In the genomic region with DNA sequence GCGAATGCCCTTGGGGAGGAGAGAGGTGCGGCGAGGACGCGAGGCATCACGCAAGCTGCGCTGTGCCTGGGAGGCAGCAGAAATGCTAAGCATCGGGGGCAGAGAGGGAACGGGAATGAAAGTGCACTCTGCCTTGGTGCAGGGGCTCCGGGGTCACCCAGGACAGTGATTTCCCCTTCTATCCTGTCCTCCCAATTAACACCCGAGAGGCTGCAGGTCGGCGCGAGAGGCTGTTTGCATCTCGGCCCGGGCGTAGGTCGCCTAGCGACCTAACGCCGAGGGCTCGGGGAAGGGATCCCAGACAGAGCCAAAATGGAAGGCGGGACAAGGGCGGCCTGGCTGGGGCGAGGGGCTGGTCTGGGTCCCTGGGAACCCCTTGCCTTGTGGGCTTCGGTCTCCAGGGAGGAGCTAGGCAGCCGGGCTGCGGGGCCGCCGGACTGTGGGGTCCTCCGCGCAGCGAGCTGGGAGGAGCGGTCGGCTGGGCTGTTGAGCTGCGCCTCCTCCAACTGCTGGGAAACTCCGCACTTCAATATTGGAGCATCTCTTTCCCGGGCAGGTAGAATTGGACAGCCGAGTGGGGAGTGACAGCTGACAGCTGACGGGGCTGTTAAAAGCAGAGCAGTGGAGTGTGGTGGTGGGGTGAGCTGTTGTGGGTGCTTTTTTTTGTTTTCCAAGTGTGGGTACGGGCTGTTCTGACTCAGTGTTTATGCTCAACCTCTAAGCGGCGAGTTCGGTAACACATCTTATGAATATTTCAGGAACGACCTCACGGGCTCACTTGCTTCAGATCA, we compare ENCODE assay signal across 10 cellular contexts. TPM values are rescaled to one million over a fixed set of nuclear protein-coding genes. Genes with fewer than 3 reads are reported as not detected.
DNase-seq lines count a peak whose midpoint lies in the region; ATAC-seq and TF ChIP-seq lines count a peak whose summit lies in the region.
"Had no signal": no experiment of that assay in that cellular context is flagged by ENCODE, and none has a peak within 500 bp of the region (broad histone marks: within the 10 kb centered on the region; RNA-seq: fewer than 3 reads in every experiment).

No MANE protein-coding gene starts in this region.

- H3K79me2 ChIP-seq in mammary epithelial cell (ENCODE audit: insufficient read depth, low read length), result no peaks in the 10 kb centered on the region

- H4K20me1 ChIP-seq in mammary epithelial cell (ENCODE audit: insufficient read depth, low read length), result no peaks in the 10 kb centered on the region

- no peaks in the 10 kb centered on the region for H3K4me1 ChIP-seq in HEK293 (ENCODE audit: control insufficient read depth, insufficient read depth, low read length)
- H3K4me1 ChIP-seq in RWPE2 (ENCODE audit: insufficient read depth, poor library complexity, severe bottlenecking), result peaks cover 8% of the 10 kb centered on the region
- peaks cover 12% of the 10 kb centered on the region for H3K4me1 ChIP-seq in mammary epithelial cell (ENCODE audit: insufficient read depth, low read length)
- peaks cover 10 to 23% (median 17%) of the 10 kb centered on the region in 4 donors for H3K4me1 ChIP-seq in liver (ENCODE audit: control insufficient read depth in 4 of 4, insufficient read depth in 4 of 4, low read length in 3 of 4)

- TF ChIP-seq CTCF in HEK293 (tag by site-specific recombination; IDR thresholded peaks at IDR 0.05), result no peak
- TF ChIP-seq CTCF in RWPE2 (IDR thresholded peaks at IDR 0.05; ENCODE audit: poor library complexity, severe bottlenecking), result peak; percentile 2
- TF ChIP-seq CTCF in mammary epithelial cell (conservative IDR thresholded peaks at IDR 0.05 in 1 of 2, IDR thresholded peaks at IDR 0.05 in 1 of 2; ENCODE audit: extremely low read depth in 1 of 2, insufficient read depth in 1 of 2, low read depth in 1 of 2, low read length in 2 of 2), result no peak
- no peak for TF ChIP-seq CTCF in liver (IDR thresholded peaks at IDR 0.05; ENCODE audit: low read depth, low read length, missing input control)

- peak; percentile 50 for ATAC-seq in RWPE2 (ENCODE audit: low read depth)

- TF ChIP-seq RAD21 in liver (IDR thresholded peaks at IDR 0.05), result no peak

- intact Hi-C loops in mammary epithelial cell (cut with micrococcal nuclease), result loop anchor here (2.0 kb wide), 1 partner anchor 15 kb away; no protein-coding TSS in a partner anchor

- H3K27ac ChIP-seq in HEK293 (ENCODE audit: extremely low read depth, low read depth, low read length) (no peak overlapping the region), RWPE2 (ENCODE audit: poor library complexity, severe bottlenecking) (no peak overlapping the region), mammary epithelial cell (ENCODE audit: insufficient read depth, low read depth, low read length) (no peak overlapping the region), liver (ENCODE audit: low read depth in 1 of 2, low read length in 2 of 2) (no peak overlapping the region)

- peak; percentile 33 for DNase-seq in GM03348 (ENCODE audit: low spot score)
- no peak for DNase-seq in RWPE2 (ENCODE audit: low spot score)
- peak; percentile 11 for DNase-seq in mammary epithelial cell
- peak; percentile 15 for DNase-seq in stimulated activated CD8-positive, alpha-beta memory T cell treated with anti-CD3 and anti-CD28 coated beads, Interleukin-12 subunit alpha, Interleukin-12 subunit beta, amount 100 ng/mL, for 24 hours (ENCODE audit: extremely low read depth)
- DNase-seq in epidermal melanocyte (ENCODE audit: insufficient read length, low spot score), result no peak
- DNase-seq in NK-92 (lab: John Stamatoyannopoulos, UW; ENCODE audit: unreplicated experiment), result no peak

- H3K4me2 ChIP-seq in mammary epithelial cell (ENCODE audit: insufficient read depth, low read depth, low read length), result peak overlapping the region; percentile 100

- 2% methylated on average over 17 of the region's 46 CpGs for WGBS in mammary epithelial cell (ENCODE audit: low coverage, missing lambda C conversion rate)
- 3% methylated on average over 46 of the region's 46 CpGs for WGBS in liver

- peak overlapping the region; percentile 88 for H2AFZ ChIP-seq in mammary epithelial cell (ENCODE audit: low read depth, low read length)

- peak overlapping the region; percentile 53 for H3K4me3 ChIP-seq in HEK293 (ENCODE audit: low read depth, low read length)
- peak overlapping the region; percentile 65 for H3K4me3 ChIP-seq in RWPE2 (ENCODE audit: severe bottlenecking)
- H3K4me3 ChIP-seq in mammary epithelial cell (replicated peaks in 1 of 3; ENCODE audit: insufficient read depth in 1 of 3, low read depth in 2 of 3, low read length in 3 of 3), result peak overlapping the region; percentile 39 to 77 (median 55)
- peak overlapping the region; percentile 70 to 76 (median 73) for H3K4me3 ChIP-seq in liver (ENCODE audit: low read depth in 1 of 3, low read length in 3 of 3)

- H3K36me3 ChIP-seq in HEK293 (ENCODE audit: control insufficient read depth in 2 of 2, insufficient read depth in 1 of 2, low read length in 2 of 2) (no peaks in the 10 kb centered on the region), RWPE2 (ENCODE audit: low read depth) (no peaks in the 10 kb centered on the region), mammary epithelial cell (ENCODE audit: insufficient read depth, low read length) (no peaks in the 10 kb centered on the region), liver (ENCODE audit: control insufficient read depth in 4 of 4, insufficient read depth in 3 of 4, low read depth in 1 of 4, low read length in 3 of 4) (no peaks in the 10 kb centered on the region)

- CTCF ChIA-PET in HEK293 (lab: Yijun Ruan, JAX), result interaction anchor here (0.5 to 1.2 kb wide), 4 partner anchors 15 to 325 kb away, joined by 3 to 4 read pairs (median 3); no protein-coding TSS in a partner anchor
- CTCF ChIA-PET in mammary epithelial cell (lab: Charles Lee; ENCODE audit: low non-redundant PET), result no interaction called here

- H3K27me3 ChIP-seq in RWPE2 (ENCODE audit: insufficient read depth, poor library complexity, severe bottlenecking), result peaks cover 38% of the 10 kb centered on the region
- H3K27me3 ChIP-seq in mammary epithelial cell (ENCODE audit: insufficient read depth, low read length), result peaks cover 14% of the 10 kb centered on the region
- peaks cover 0 to 4% (median under 1%) of the 10 kb centered on the region in 4 donors for H3K27me3 ChIP-seq in liver (ENCODE audit: control insufficient read depth in 4 of 4, insufficient read depth in 4 of 4, low read length in 3 of 4)

- in situ Hi-C loops in mammary epithelial cell (cut with MboI; ENCODE audit: low sequenced_read_pairs in 2 of 2), result no loop called here

- POLR2A ChIA-PET in HEK293 (lab: Yijun Ruan, JAX), result interaction anchor here (0.6 kb wide), 1 partner anchor 9 kb away, joined by 4 read pairs; no protein-coding TSS in a partner anchor

- no peak overlapping the region for H3K9ac ChIP-seq in mammary epithelial cell (ENCODE audit: insufficient read depth, low read length)
- no peak overlapping the region for H3K9ac ChIP-seq in liver (ENCODE audit: low read depth in 1 of 2, low read length in 2 of 2)

- no peaks in the 10 kb centered on the region for H3K9me3 ChIP-seq in HEK293 (ENCODE audit: control insufficient read depth, insufficient read depth, low read depth, low read length)
- H3K9me3 ChIP-seq in RWPE2 (ENCODE audit: severe bottlenecking), result no peaks in the 10 kb centered on the region
- H3K9me3 ChIP-seq in mammary epithelial cell (replicated peaks; ENCODE audit: insufficient read depth, low read length), result no peaks in the 10 kb centered on the region
- no peaks in the 10 kb centered on the region for H3K9me3 ChIP-seq in liver (ENCODE audit: control insufficient read depth in 4 of 4, low read length in 3 of 4)

- dilution Hi-C loops in mammary epithelial cell (cut with HindIII; ENCODE audit: low sequenced_read_pairs), result loop anchor here (5.0 kb wide), 1 partner anchor 46 kb away; no protein-coding TSS in a partner anchor

- BruUV-seq in mammary epithelial cell (replicated peaks; lab: Mats Ljungman, UMichigan), result no TSS peak

TF ChIP-seq in HEK293, 187 proteins besides CTCF, POLR2A, EP300 and RAD21 (continues in another document):
- 0 out of 2 replicates have a peak, but pooled peaks have one; percentile 21 for TF ChIP-seq ZXDB (tag by site-specific recombination; IDR thresholded peaks at IDR 0.05)
- TF ChIP-seq ZBTB20 (tag by site-specific recombination; IDR thresholded peaks at IDR 0.05), result peak; percentile 86
- no peak for TF ChIP-seq ZNF623 (tag by site-specific recombination; IDR thresholded peaks at IDR 0.05)
- peak; percentile 73 for TF ChIP-seq ZBTB48 (tag by site-specific recombination; IDR thresholded peaks at IDR 0.05)
- TF ChIP-seq ZSCAN30 (tag by site-specific recombination; IDR thresholded peaks at IDR 0.05), result no peak

TF ChIP-seq in liver, 16 proteins besides CTCF, POLR2A, EP300 and RAD21:
- TF ChIP-seq NR2F2 (IDR thresholded peaks at IDR 0.05), result no peak

RNA-seq across cellular contexts. Expression of a gene that starts 0.7 kb away (rescaled TPM):
- total RNA-seq in mammary epithelial cell, result under 1 TPM; 0.17 to 0.21 TPM
- 0.03 TPM for polyA plus RNA-seq in mammary epithelial cell
- polyA minus RNA-seq in mammary epithelial cell, result not detected
- total RNA-seq in liver, result not detected
- polyA plus RNA-seq in liver, result under 1 TPM; 0.14 to 0.42 TPM
- total RNA-seq: subcutaneous adipose tissue; T-helper 2 cell treated with Interferon-gamma antibody and Interleukin-4, amounts not matched to agents 100 ng/mL and 5 ng/mL, for 36 hours had no signal

RNA-seq across cellular contexts. Expression of a gene that starts 26.1 kb away (rescaled TPM):
- total RNA-seq in mammary epithelial cell (1 to 10 TPM; 6.3 to 8.8 TPM), liver (1 to 10 TPM; 3.4 to 4.7 TPM)
- polyA plus RNA-seq in mammary epithelial cell (3.9 TPM), liver (1 to 10 TPM; 2.5 to 2.7 TPM)
- 5.8 TPM for polyA minus RNA-seq in mammary epithelial cell

Comparison
In these comparisons a context has a peak if more than half of its experiments do, and no peak if none do; other contexts are left out.
1. DNase-seq: peak in GM03348 (single experiment), mammary epithelial cell (single experiment) and stimulated activated CD8-positive, alpha-beta memory T cell treated with anti-CD3 and anti-CD28 coated beads, Interleukin-12 subunit alpha, Interleukin-12 subunit beta, amount 100 ng/mL, for 24 hours (single experiment); none in RWPE2 (single experiment), epidermal melanocyte (single experiment) and NK-92 (single experiment).
2. Peak in every context shown above with its lines, with median percentiles within 50 percentile points of each other: H3K4me3 ChIP-seq.